ENCODE assay signal across 8 cellular contexts in the genomic region with DNA sequence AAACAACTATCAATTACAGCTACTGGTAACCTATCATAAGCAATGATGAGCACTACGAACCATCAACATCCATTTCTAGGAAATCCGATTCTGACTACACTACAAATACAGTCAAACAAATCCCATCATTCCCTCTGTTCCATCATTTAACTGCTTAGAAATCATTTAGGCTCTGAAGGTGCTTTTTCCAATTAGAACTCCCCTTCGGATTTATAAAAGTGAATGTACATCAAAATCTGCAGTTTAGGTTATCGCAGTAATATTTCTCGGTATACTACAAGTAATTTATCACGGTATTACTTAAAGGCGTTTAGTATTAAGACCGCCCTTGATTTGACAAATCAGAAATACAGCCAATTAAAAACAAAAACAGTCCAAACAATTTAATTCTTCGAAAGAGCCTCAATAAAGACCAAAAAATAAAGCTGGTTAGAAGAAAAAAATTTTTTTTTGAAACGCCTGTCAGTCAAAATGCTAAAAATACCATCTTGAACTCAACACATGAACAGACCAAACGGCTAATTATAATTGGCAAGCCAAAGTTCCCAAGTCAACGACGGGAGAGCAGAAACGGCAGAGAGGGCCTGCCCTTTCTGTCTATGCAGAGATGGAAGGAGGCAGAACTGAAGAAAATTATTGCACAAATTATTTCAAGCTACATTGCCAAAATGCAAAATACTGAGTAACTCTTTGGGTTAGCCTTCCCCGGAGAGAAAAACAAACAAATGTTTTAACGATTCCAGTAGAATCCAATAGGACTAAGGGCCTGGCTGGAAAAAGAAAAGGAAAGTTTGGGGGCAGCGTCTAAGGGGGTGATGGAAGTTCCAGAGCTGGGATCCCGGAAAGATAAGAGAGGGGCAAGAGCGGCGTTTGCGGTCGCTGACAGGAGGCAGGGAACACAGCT. TPM values are rescaled to one million over a fixed set of nuclear protein-coding genes. Genes with fewer than 3 reads are reported as not detected.
DNase-seq lines count a peak whose midpoint lies in the region; ATAC-seq and TF ChIP-seq lines count a peak whose summit lies in the region.

No MANE protein-coding gene starts in this region.

- no peaks in the 10 kb centered on the region for H3K9me3 Mint-ChIP-seq in activated T-cell treated with anti-CD3 and anti-CD28 coated beads, Interleukin-2, amount 50 U/mL, for 24 hours
- H3K9me3 Mint-ChIP-seq in activated CD8-positive, alpha-beta T cell treated with anti-CD3 and anti-CD28 coated beads, Interleukin-2, amount 10 ng/mL, durations not matched to agents 7 days and 5 days (ENCODE audit: insufficient read depth), result no peaks in the 10 kb centered on the region
- peaks cover 11% of the 10 kb centered on the region for H3K9me3 Mint-ChIP-seq in glutamatergic neuron (ENCODE audit: unreplicated experiment)

- H3K4me1 Mint-ChIP-seq in activated T-cell treated with anti-CD3 and anti-CD28 coated beads, Interleukin-2, amount 50 U/mL, for 24 hours (ENCODE audit: low read depth), result peaks cover 48% of the 10 kb centered on the region
- H3K4me1 Mint-ChIP-seq in activated CD8-positive, alpha-beta T cell treated with anti-CD3 and anti-CD28 coated beads, Interleukin-2, amount 10 ng/mL, durations not matched to agents 7 days and 5 days (ENCODE audit: low read depth), result peaks cover 37% of the 10 kb centered on the region
- peaks cover 9% of the 10 kb centered on the region for H3K4me1 Mint-ChIP-seq in glutamatergic neuron (ENCODE audit: low read depth, unreplicated experiment)

- no peak overlapping the region for H3K23ac ChIP-seq in trophoblast cell (ENCODE audit: low read length)

- no peaks in the 10 kb centered on the region for H3K9me3 ChIP-seq in trophoblast cell (ENCODE audit: insufficient read depth, low read depth, low read length)

- peak overlapping the region; percentile 83 for H4K8ac ChIP-seq in trophoblast cell (ENCODE audit: low read depth, low read length)

- H3K27me3 Mint-ChIP-seq in activated T-cell treated with anti-CD3 and anti-CD28 coated beads, Interleukin-2, amount 50 U/mL, for 24 hours, result no peaks in the 10 kb centered on the region
- H3K27me3 Mint-ChIP-seq in activated CD8-positive, alpha-beta T cell treated with anti-CD3 and anti-CD28 coated beads, Interleukin-2, amount 10 ng/mL, durations not matched to agents 7 days and 5 days (ENCODE audit: low read depth), result no peaks in the 10 kb centered on the region
- peaks cover 7% of the 10 kb centered on the region for H3K27me3 Mint-ChIP-seq in glutamatergic neuron (ENCODE audit: unreplicated experiment)

- H3K27ac Mint-ChIP-seq in activated T-cell treated with anti-CD3 and anti-CD28 coated beads, Interleukin-2, amount 50 U/mL, for 24 hours, result peak overlapping the region; percentile 97
- peak overlapping the region; percentile 97 for H3K27ac Mint-ChIP-seq in activated CD8-positive, alpha-beta T cell treated with anti-CD3 and anti-CD28 coated beads, Interleukin-2, amount 10 ng/mL, durations not matched to agents 7 days and 5 days
- peak overlapping the region; percentile 99 for H3K27ac Mint-ChIP-seq in glutamatergic neuron (ENCODE audit: unreplicated experiment)

- peak overlapping the region; percentile 99 for H3K27ac ChIP-seq in trophoblast cell (ENCODE audit: low read depth, low read length)

- H3K18ac ChIP-seq in trophoblast cell (ENCODE audit: low read length), result no peak overlapping the region

- no peak for TF ChIP-seq CTCF in glutamatergic neuron (IDR thresholded peaks at IDR 0.05; ENCODE audit: partially characterized antibody, unreplicated experiment)

- H3K4me3 Mint-ChIP-seq in activated T-cell treated with anti-CD3 and anti-CD28 coated beads, Interleukin-2, amount 50 U/mL, for 24 hours, result peak overlapping the region; percentile 98
- peak overlapping the region; percentile 99 for H3K4me3 Mint-ChIP-seq in activated CD8-positive, alpha-beta T cell treated with anti-CD3 and anti-CD28 coated beads, Interleukin-2, amount 10 ng/mL, durations not matched to agents 7 days and 5 days
- H3K4me3 Mint-ChIP-seq in glutamatergic neuron (ENCODE audit: unreplicated experiment), result peak overlapping the region; percentile 99

- POLR2A ChIA-PET in activated CD8-positive, alpha-beta T cell treated with anti-CD3 and anti-CD28 coated beads, Interleukin-2, amount 10 ng/mL, durations not matched to agents 7 days and 5 days (lab: Charles Lee), result interaction anchor here (0.9 to 1.0 kb wide), 4 partner anchors 32 to 505 kb away, joined by 3 to 6 read pairs (median 4); partner anchors contain the start of gene UGP2

- no peaks in the 10 kb centered on the region for H3K27me3 ChIP-seq in trophoblast cell (ENCODE audit: insufficient read depth, low read length)

- peak; percentile 7 for ATAC-seq in activated CD8-positive, alpha-beta T cell treated with anti-CD3 and anti-CD28 coated beads, Interleukin-2, amount 10 ng/mL, durations not matched to agents 7 days and 5 days
- ATAC-seq in HG03378 (IDR thresholded peaks at IDR 0.05; ENCODE audit: unreplicated experiment), result no peak

- H2BK5ac ChIP-seq in trophoblast cell (ENCODE audit: low read depth, low read length, poor library complexity), result peak overlapping the region; percentile 85

- no peak overlapping the region for H4K12ac ChIP-seq in trophoblast cell (ENCODE audit: low read depth, low read length)

- CTCF ChIA-PET in activated CD8-positive, alpha-beta T cell treated with anti-CD3 and anti-CD28 coated beads, Interleukin-2, amount 10 ng/mL, durations not matched to agents 7 days and 5 days (lab: Charles Lee), result interaction anchor here (0.8 to 1.7 kb wide), 4 partner anchors 17 to 470 kb away, joined by 3 to 5 read pairs (median 4); no protein-coding TSS in a partner anchor

- peak overlapping the region; percentile 80 for H3K4me2 ChIP-seq in trophoblast cell (ENCODE audit: low read length)

- no peak overlapping the region for H3K14ac ChIP-seq in trophoblast cell (ENCODE audit: low read length)

- no peak overlapping the region for H2BK12ac ChIP-seq in trophoblast cell (ENCODE audit: low read length)

- peak overlapping the region; percentile 88 for H3K4me3 ChIP-seq in trophoblast cell (ENCODE audit: low read depth, low read length)

- no peak overlapping the region for H2AK5ac ChIP-seq in trophoblast cell (ENCODE audit: low read length)

- peaks cover 3 to 7% of the 10 kb centered on the region in 2 experiments for H3K4me1 ChIP-seq in trophoblast cell (ENCODE audit: control insufficient read depth in 1 of 2, insufficient read depth in 2 of 2, low read length in 2 of 2)

- peaks cover 19% of the 10 kb centered on the region for H3K79me1 ChIP-seq in trophoblast cell (ENCODE audit: low read length)

- no peak overlapping the region for H2BK120ac ChIP-seq in trophoblast cell (ENCODE audit: insufficient read depth, low read length, poor library complexity)

- peak overlapping the region; percentile 95 for H3K9ac ChIP-seq in trophoblast cell (ENCODE audit: low read length)

- no peaks in the 10 kb centered on the region for H3K36me3 ChIP-seq in trophoblast cell (ENCODE audit: control insufficient read depth in 1 of 2, insufficient read depth in 2 of 2, low read length in 2 of 2)

- H2AFZ ChIP-seq in trophoblast cell (ENCODE audit: insufficient read depth, low read length, poor library complexity), result no peak overlapping the region

- peaks cover 15% of the 10 kb centered on the region for H3K36me3 Mint-ChIP-seq in activated T-cell treated with anti-CD3 and anti-CD28 coated beads, Interleukin-2, amount 50 U/mL, for 24 hours (ENCODE audit: low read depth)
- H3K36me3 Mint-ChIP-seq in activated CD8-positive, alpha-beta T cell treated with anti-CD3 and anti-CD28 coated beads, Interleukin-2, amount 10 ng/mL, durations not matched to agents 7 days and 5 days (ENCODE audit: low read depth), result peaks cover 16% of the 10 kb centered on the region
- H3K36me3 Mint-ChIP-seq in glutamatergic neuron (ENCODE audit: unreplicated experiment), result no peaks in the 10 kb centered on the region

- H3K79me2 ChIP-seq in trophoblast cell (ENCODE audit: control insufficient read depth, insufficient read depth, low read length, poor library complexity), result peaks cover 16% of the 10 kb centered on the region

- no CpG with 5 or more reads among the region's 22 CpGs for WGBS in trophoblast cell (ENCODE audit: extremely low coverage, insufficient coverage, insufficient read length)

- peak overlapping the region; percentile 95 for H4K91ac ChIP-seq in trophoblast cell (ENCODE audit: low read depth, low read length)

- H3K4ac ChIP-seq in trophoblast cell (ENCODE audit: low read depth, low read length), result peak overlapping the region; percentile 65

- no peak for DNase-seq in activated T-cell treated with anti-CD3 and anti-CD28 coated beads, Interleukin-2, amount 50 U/mL, for 24 hours
- no peak for DNase-seq in activated T-cell treated with anti-CD3 and anti-CD28 coated beads, Interleukin-2, amount 50 U/mL, for 1 hour
- DNase-seq in NCI-H1694 (lab: John Stamatoyannopoulos, UW), result peak; percentile 47
- no peak for DNase-seq in activated CD8-positive, alpha-beta T cell treated with anti-CD3 and anti-CD28 coated beads, Interleukin-2, amount 10 ng/mL, durations not matched to agents 7 days and 5 days
- DNase-seq in glutamatergic neuron, result no peak
- DNase-seq in trophoblast cell, result peak in 1 of 2 donors; percentile 57
- no peak for DNase-seq in stimulated activated CD4-positive, alpha-beta T cell treated with anti-CD3 and anti-CD28 coated beads, Interleukin-4, amount 100 ng/mL, for 1 hour

RNA-seq across cellular contexts. Expression of gene VPS54, which starts 1.2 kb away (rescaled TPM):
- total RNA-seq in activated CD8-positive, alpha-beta T cell treated with anti-CD3 and anti-CD28 coated beads, Interleukin-2, amount 10 ng/mL, durations not matched to agents 7 days and 5 days, result 10 to 100 TPM; 13.4 to 14.3 TPM
- total RNA-seq in glutamatergic neuron (ENCODE audit: unreplicated experiment), result 18.7 TPM
- polyA plus RNA-seq in trophoblast cell (2013), result 14.6 and 15.9 TPM in 2 replicates
